Comparison of ENCODE assay signal across 1 cellular context in genomic region chr12:88424791-88425730, GRCh38.
TF ChIP-seq lines count a peak whose summit lies in the region.

No MANE protein-coding gene starts in this region.

TF ChIP-seq in liver, 16 proteins besides CTCF, POLR2A, EP300 and RAD21 (continued from another document):
- no peak for TF ChIP-seq REST (IDR thresholded peaks at IDR 0.05)
- no peak for TF ChIP-seq SP1 (IDR thresholded peaks at IDR 0.05)
- TF ChIP-seq TAF1 (conservative IDR thresholded peaks at IDR 0.05), result no peak
- no peak for TF ChIP-seq FOXA1 (IDR thresholded peaks at IDR 0.05)
- peak in 1 of 2 donors; percentile 27 for TF ChIP-seq JUND (IDR thresholded peaks at IDR 0.05)
- no peak for TF ChIP-seq MAX (IDR thresholded peaks at IDR 0.05)
- TF ChIP-seq HNF4A (conservative IDR thresholded peaks at IDR 0.05), result peak; percentile 30 to 52
